Comparison of ENCODE assay signal across 8 cellular contexts in genomic region chr19:42313096-42313839, GRCh38. TPM values are rescaled to one million over a fixed set of nuclear protein-coding genes. Genes with fewer than 3 reads are reported as not detected.
DNase-seq lines count a peak whose midpoint lies in the region; ATAC-seq and TF ChIP-seq lines count a peak whose summit lies in the region.

Gene TMEM145 (plus strand): TSS chr19:42313309. CDS start chr19:42313377, 68 bp downstream.

- no peak within 1 kb of the TSS for H3K27ac Mint-ChIP-seq in activated T-helper 1 cell treated with anti-CD3 and anti-CD28 coated beads, Interleukin-12 subunit alpha, Interleukin-12 subunit beta, Interleukin-2, Interleukin-4 antibody, amounts not matched to agents 30 ng/mL and 10 ng/mL and 1 ng/mL, durations not matched to agents 14 hours and 24 hours and 36 hours
- H3K27ac Mint-ChIP-seq in natural killer cell treated with Interleukin-12 subunit alpha and Interleukin-12 subunit beta and Interleukin-15 and Interleukin-18, amount 100 ng/mL, for 72 hours, result no peak within 1 kb of the TSS

- peaks cover 7% of the 10 kb centered on the region for H3K4me1 Mint-ChIP-seq in activated T-helper 1 cell treated with anti-CD3 and anti-CD28 coated beads, Interleukin-12 subunit alpha, Interleukin-12 subunit beta, Interleukin-2, Interleukin-4 antibody, amounts not matched to agents 30 ng/mL and 10 ng/mL and 1 ng/mL, durations not matched to agents 14 hours and 24 hours and 36 hours (ENCODE audit: low read depth)
- peaks cover 25 to 27% of the 10 kb centered on the region in 2 donors for H3K4me1 Mint-ChIP-seq in natural killer cell treated with Interleukin-12 subunit alpha and Interleukin-12 subunit beta and Interleukin-15 and Interleukin-18, amount 100 ng/mL, for 72 hours (ENCODE audit: low read depth in 2 of 2)

- H3K4me3 Mint-ChIP-seq in activated T-helper 1 cell treated with anti-CD3 and anti-CD28 coated beads, Interleukin-12 subunit alpha, Interleukin-12 subunit beta, Interleukin-2, Interleukin-4 antibody, amounts not matched to agents 30 ng/mL and 10 ng/mL and 1 ng/mL, durations not matched to agents 14 hours and 24 hours and 36 hours, result peak within 1 kb of the TSS; percentile 79
- peak within 1 kb of the TSS; percentile 70 for H3K4me3 Mint-ChIP-seq in natural killer cell treated with Interleukin-12 subunit alpha and Interleukin-12 subunit beta and Interleukin-15 and Interleukin-18, amount 100 ng/mL, for 72 hours

- H3K36me3 Mint-ChIP-seq in activated T-helper 1 cell treated with anti-CD3 and anti-CD28 coated beads, Interleukin-12 subunit alpha, Interleukin-12 subunit beta, Interleukin-2, Interleukin-4 antibody, amounts not matched to agents 30 ng/mL and 10 ng/mL and 1 ng/mL, durations not matched to agents 14 hours and 24 hours and 36 hours (ENCODE audit: low read depth), result no peaks in the 10 kb centered on the region
- H3K36me3 Mint-ChIP-seq in natural killer cell treated with Interleukin-12 subunit alpha and Interleukin-12 subunit beta and Interleukin-15 and Interleukin-18, amount 100 ng/mL, for 72 hours, result no peaks in the 10 kb centered on the region

- H3K4me3 ChIP-seq in AG04449 (ENCODE audit: low read depth, low read length), result peak within 1 kb of the TSS; percentile 47
- peak within 1 kb of the TSS; percentile 56 for H3K4me3 ChIP-seq in fibroblast of the aortic adventitia (ENCODE audit: low read depth, low read length)

- TF ChIP-seq CTCF in AG04449 (IDR thresholded peaks at IDR 0.05; ENCODE audit: insufficient read depth, low read length, missing control alignments), result no peak
- peak; percentile 12 for TF ChIP-seq CTCF in GM12873 (IDR thresholded peaks at IDR 0.05; ENCODE audit: insufficient read depth, low read depth, low read length, missing control alignments)
- TF ChIP-seq CTCF in fibroblast of the aortic adventitia (IDR thresholded peaks at IDR 0.05; ENCODE audit: insufficient read depth, low read length), result no peak

- POLR2A ChIA-PET in AG04449 (lab: Yijun Ruan, JAX), result no interaction called here

- peak; percentile 63 to 77 for ATAC-seq in natural killer cell treated with Interleukin-12 subunit alpha and Interleukin-12 subunit beta and Interleukin-15 and Interleukin-18, amount 100 ng/mL, for 72 hours
- no peak for ATAC-seq in HG03457 (IDR thresholded peaks at IDR 0.05; ENCODE audit: unreplicated experiment)

- peaks cover 44% of the 10 kb centered on the region for H3K27me3 Mint-ChIP-seq in activated T-helper 1 cell treated with anti-CD3 and anti-CD28 coated beads, Interleukin-12 subunit alpha, Interleukin-12 subunit beta, Interleukin-2, Interleukin-4 antibody, amounts not matched to agents 30 ng/mL and 10 ng/mL and 1 ng/mL, durations not matched to agents 14 hours and 24 hours and 36 hours (ENCODE audit: insufficient read depth)
- peaks cover 32 to 33% of the 10 kb centered on the region in 2 donors for H3K27me3 Mint-ChIP-seq in natural killer cell treated with Interleukin-12 subunit alpha and Interleukin-12 subunit beta and Interleukin-15 and Interleukin-18, amount 100 ng/mL, for 72 hours

- CTCF ChIA-PET in AG04449 (lab: Yijun Ruan, JAX), result interaction anchor here (1.0 to 1.3 kb wide), 3 partner anchors 9 to 17 kb away, joined by 3 to 5 read pairs (median 4); no protein-coding TSS in a partner anchor

- intact Hi-C loops in activated T-helper 1 cell treated with anti-CD3 and anti-CD28 coated beads, Interleukin-12 subunit alpha, Interleukin-12 subunit beta, Interleukin-2, Interleukin-4 antibody, amounts not matched to agents 30 ng/mL and 10 ng/mL and 1 ng/mL, durations not matched to agents 14 hours and 24 hours and 36 hours (cut with micrococcal nuclease), result loop anchor here (1.0 kb wide), 2 partner anchors 11 to 12 kb away; partner anchors contain the start of genes MEGF8, PAFAH1B3 and PRR19

- no peaks in the 10 kb centered on the region for H3K9me3 Mint-ChIP-seq in activated T-helper 1 cell treated with anti-CD3 and anti-CD28 coated beads, Interleukin-12 subunit alpha, Interleukin-12 subunit beta, Interleukin-2, Interleukin-4 antibody, amounts not matched to agents 30 ng/mL and 10 ng/mL and 1 ng/mL, durations not matched to agents 14 hours and 24 hours and 36 hours
- no peaks in the 10 kb centered on the region for H3K9me3 Mint-ChIP-seq in natural killer cell treated with Interleukin-12 subunit alpha and Interleukin-12 subunit beta and Interleukin-15 and Interleukin-18, amount 100 ng/mL, for 72 hours

- DNase-seq in AG04449 (ENCODE audit: low read depth, low spot score) (no peak), NCI-H2196 treated with DMSO at 0.1 percent for 48 hours (lab: John Stamatoyannopoulos, UW; ENCODE audit: unreplicated experiment) (peak; percentile 40), fibroblast of the aortic adventitia (ENCODE audit: low read depth) (peak; percentile 45), NK-92 (lab: John Stamatoyannopoulos, UW; ENCODE audit: unreplicated experiment) (no peak)
- peak; percentile 35 for DNase-seq in activated T-helper 1 cell treated with anti-CD3 and anti-CD28 coated beads, Interleukin-12 subunit alpha, Interleukin-12 subunit beta, Interleukin-2, Interleukin-4 antibody, amounts not matched to agents 30 ng/mL and 10 ng/mL and 1 ng/mL, durations not matched to agents 14 hours and 24 hours and 36 hours (ENCODE audit: low spot score)
- peak; percentile 61 for DNase-seq in natural killer cell treated with Interleukin-12 subunit alpha and Interleukin-12 subunit beta and Interleukin-15 and Interleukin-18, amount 100 ng/mL, for 72 hours (ENCODE audit: low spot score)

RNA-seq across cellular contexts. Expression of gene TMEM145, which starts in this region (rescaled TPM):
- 0.56 and 2.1 TPM in 2 replicates for total RNA-seq in activated T-helper 1 cell treated with anti-CD3 and anti-CD28 coated beads, Interleukin-12 subunit alpha, Interleukin-12 subunit beta, Interleukin-2, Interleukin-4 antibody, amounts not matched to agents 30 ng/mL and 10 ng/mL and 1 ng/mL, durations not matched to agents 14 hours and 24 hours and 36 hours
- total RNA-seq in fibroblast of the aortic adventitia (ENCODE audit: low replicate concordance), result not detected in 2 replicates
- 1 to 10 TPM; 1.4 to 1.6 TPM for total RNA-seq in natural killer cell treated with Interleukin-12 subunit alpha and Interleukin-12 subunit beta and Interleukin-15 and Interleukin-18, amount 100 ng/mL, for 72 hours

Comparison
In these comparisons a context has a peak if more than half of its experiments do, and no peak if none do; other contexts are left out.
1. Peak in DNase-seq and H3K4me3 ChIP-seq in fibroblast of the aortic adventitia; RNA of the gene not detected or under 1 TPM.
2. DNase-seq: peak in NCI-H2196 treated with DMSO at 0.1 percent for 48 hours (single experiment), activated T-helper 1 cell treated with anti-CD3 and anti-CD28 coated beads, Interleukin-12 subunit alpha, Interleukin-12 subunit beta, Interleukin-2, Interleukin-4 antibody, amounts not matched to agents 30 ng/mL and 10 ng/mL and 1 ng/mL, durations not matched to agents 14 hours and 24 hours and 36 hours (single experiment) and natural killer cell treated with Interleukin-12 subunit alpha and Interleukin-12 subunit beta and Interleukin-15 and Interleukin-18, amount 100 ng/mL, for 72 hours (single experiment); none in AG04449 (single experiment) and NK-92 (single experiment).